In the genomic region with DNA sequence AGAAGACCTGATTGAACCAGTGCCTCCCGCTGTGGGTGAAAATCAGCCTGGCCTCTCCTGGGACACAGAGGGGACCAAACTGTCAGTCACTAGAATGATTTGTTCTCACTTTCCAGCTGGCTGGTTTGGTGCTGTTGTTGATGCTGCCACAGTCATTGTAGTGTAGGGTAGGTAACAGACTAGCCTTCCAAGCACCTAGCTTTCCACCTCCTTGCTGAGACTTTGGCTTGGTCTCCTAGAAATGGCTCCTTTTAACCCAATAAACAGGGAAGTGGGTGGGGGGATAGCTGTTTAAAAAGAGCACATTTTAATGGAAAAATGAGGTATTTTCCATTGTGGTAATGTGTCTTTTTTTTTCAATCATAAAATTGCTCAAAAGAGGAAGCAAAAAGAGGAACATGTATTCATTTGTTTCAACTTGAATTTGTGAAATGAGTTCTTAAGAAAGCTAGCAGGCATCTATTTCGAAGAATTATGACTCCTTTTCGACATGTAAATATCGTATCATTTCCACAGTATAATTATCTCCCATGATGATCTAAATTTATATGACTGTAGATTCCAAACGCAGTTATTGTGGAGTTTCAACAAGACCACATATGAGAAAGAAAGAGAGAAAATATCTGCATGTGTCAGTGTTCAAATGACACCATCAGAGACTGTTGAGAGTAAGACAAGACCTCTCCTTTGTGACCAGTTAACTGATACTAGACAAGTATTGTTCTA, we compare ENCODE assay signal across 10 cellular contexts.
DNase-seq lines count a peak whose midpoint lies in the region; ATAC-seq, FAIRE-seq and TF ChIP-seq lines count a peak whose summit lies in the region.
"Had no signal": no experiment of that assay in that cellular context is flagged by ENCODE, and none has a peak within 500 bp of the region (broad histone marks: within the 10 kb centered on the region; RNA-seq: fewer than 3 reads in every experiment).

No MANE protein-coding gene starts in this region.

- CTCF ChIA-PET in HepG2 (lab: Yijun Ruan, JAX; ENCODE audit: low intra/inter-chr PET ratio, low total read pairs): no interaction called here

- in situ Hi-C loops in HepG2 (cut with HindIII; ENCODE audit: extremely low pct_ligation_motif_present, low pct_unique_long_range_greater_than_20kb): no loop called here

- no peak overlapping the region for H3K4me2 ChIP-seq in HepG2 (ENCODE audit: low read depth, low read length)

- no peak overlapping the region for H3K27ac ChIP-seq in HepG2 (ENCODE audit: extremely low read length, insufficient read depth, low read length)

- H3K9me3 Mint-ChIP-seq in natural killer cell treated with Interleukin-12 subunit alpha and Interleukin-12 subunit beta and Interleukin-15 and Interleukin-18, amount 100 ng/mL, for 72 hours: no peaks in the 10 kb centered on the region

- peak overlapping the region in 1 of 2 donors; percentile 64 for H3K27ac Mint-ChIP-seq in natural killer cell treated with Interleukin-12 subunit alpha and Interleukin-12 subunit beta and Interleukin-15 and Interleukin-18, amount 100 ng/mL, for 72 hours

- FAIRE-seq in HepG2 (lab: Jason Lieb, UNC): no peak

- no peak for TF ChIP-seq RAD21 in HepG2 (CRISPR knock-in tag; IDR thresholded peaks at IDR 0.05)

- TF ChIP-seq POLR2A in NB4 (IDR thresholded peaks at IDR 0.05; ENCODE audit: extremely low read depth, insufficient read length) (no peak), HepG2 (IDR thresholded peaks at IDR 0.05; ENCODE audit: insufficient read depth in 1 of 2, low read depth in 2 of 2, low read length in 2 of 2) (no peak)

- H4K20me1 ChIP-seq in HepG2 (ENCODE audit: insufficient read depth, low read length): no peaks in the 10 kb centered on the region

- intact Hi-C loops in HepG2 (cut with micrococcal nuclease; ENCODE audit: unreplicated experiment): no loop called here

- H3K27me3 ChIP-seq in HepG2 (ENCODE audit: control insufficient read depth in 1 of 2, insufficient read depth in 2 of 2, low read length in 2 of 2): no peaks in the 10 kb centered on the region; a peak in 1 of 5 replicates

- POLR2A ChIA-PET in HepG2 (lab: Yijun Ruan, JAX): no interaction called here

- no TSS peak for BruUV-seq in HepG2 (replicated peaks; lab: Mats Ljungman, UMichigan)

- H3K4me1 Mint-ChIP-seq in natural killer cell treated with Interleukin-12 subunit alpha and Interleukin-12 subunit beta and Interleukin-15 and Interleukin-18, amount 100 ng/mL, for 72 hours (ENCODE audit: low read depth in 2 of 2): no peaks in the 10 kb centered on the region

- TF ChIP-seq CTCF in NB4 (IDR thresholded peaks at IDR 0.05; ENCODE audit: low read depth, low read length) (no peak), HepG2 (CRISPR knock-in tag; IDR thresholded peaks at IDR 0.05) (no peak)

- H3K36me3 ChIP-seq in HepG2 (replicated peaks in 1 of 2; ENCODE audit: control insufficient read depth in 1 of 2, insufficient read depth in 2 of 2, low read length in 2 of 2): no peaks in the 10 kb centered on the region

- ATAC-seq in GM19023 (IDR thresholded peaks at IDR 0.05; ENCODE audit: unreplicated experiment) (peak; percentile 89), HG02798 (IDR thresholded peaks at IDR 0.05; ENCODE audit: poor library complexity, unreplicated experiment) (peak; percentile 82), left lobe of liver (no peak), HepG2 (no peak)
- peak; percentile 53 to 67 for ATAC-seq in natural killer cell treated with Interleukin-12 subunit alpha and Interleukin-12 subunit beta and Interleukin-15 and Interleukin-18, amount 100 ng/mL, for 72 hours
- ATAC-seq: HCT116 had no signal

- H3K4me1 ChIP-seq in HepG2 (ENCODE audit: insufficient read depth, low read length): no peaks in the 10 kb centered on the region

- TF ChIP-seq EP300 in HepG2 (IDR thresholded peaks at IDR 0.05; ENCODE audit: low read depth in 2 of 2, low read length in 2 of 2) (no peak), HepG2 (CRISPR knock-in tag; IDR thresholded peaks at IDR 0.05; ENCODE audit: borderline replicate concordance) (no peak)

- H3K36me3 Mint-ChIP-seq in natural killer cell treated with Interleukin-12 subunit alpha and Interleukin-12 subunit beta and Interleukin-15 and Interleukin-18, amount 100 ng/mL, for 72 hours: no peaks in the 10 kb centered on the region

- under 1% methylated on average over 5 of the region's 5 CpGs for WGBS in HepG2 (ENCODE audit: low lambda C conversion rate)

- DNase-seq in NB4 (ENCODE audit: low read depth) (peak; percentile 62), left lobe of liver (ENCODE audit: low spot score) (no peak), Ammon's horn (ENCODE audit: low spot score) (no peak), HepG2 (ENCODE audit: low spot score) (no peak)
- DNase-seq in natural killer cell treated with Interleukin-12 subunit alpha and Interleukin-12 subunit beta and Interleukin-15 and Interleukin-18, amount 100 ng/mL, for 72 hours (ENCODE audit: low spot score): no peak
- no peak for DNase-seq in NK-92 treated with Interleukin-12 subunit alpha and Interleukin-12 subunit beta, amount 100 ng/mL, for 24 hours (lab: John Stamatoyannopoulos, UW)
- DNase-seq: SHP77 treated with DMSO at 0.1 percent for 48 hours had no signal

- H3K4me3 ChIP-seq in NB4 (ENCODE audit: low read depth, low read length) (peak overlapping the region; percentile 1), HepG2 (replicated peaks in 1 of 3; ENCODE audit: insufficient read depth in 1 of 3, low read depth in 2 of 3, low read length in 3 of 3) (no peak overlapping the region)

- H3K9me3 ChIP-seq in HepG2 (ENCODE audit: low read length): no peaks in the 10 kb centered on the region

- H3K79me2 ChIP-seq in HepG2 (ENCODE audit: insufficient read depth, low read length): no peaks in the 10 kb centered on the region

- no peak overlapping the region for H2AFZ ChIP-seq in HepG2 (ENCODE audit: low read length)

- no peak overlapping the region for H3K9ac ChIP-seq in HepG2 (ENCODE audit: insufficient read depth, low read depth, low read length)

- H3K4me3 Mint-ChIP-seq in natural killer cell treated with Interleukin-12 subunit alpha and Interleukin-12 subunit beta and Interleukin-15 and Interleukin-18, amount 100 ng/mL, for 72 hours: no peak overlapping the region

- H3K27me3 Mint-ChIP-seq in natural killer cell treated with Interleukin-12 subunit alpha and Interleukin-12 subunit beta and Interleukin-15 and Interleukin-18, amount 100 ng/mL, for 72 hours: peaks cover 0 to 4% of the 10 kb centered on the region in 2 donors

TF ChIP-seq in HepG2, 621 proteins besides CTCF, POLR2A, EP300 and RAD21:
- TF ChIP-seq KMT2B (CRISPR knock-in tag; IDR thresholded peaks at IDR 0.05) (no peak), ZNF878 (CRISPR knock-in tag; IDR thresholded peaks at IDR 0.05) (no peak), NR1H2 (CRISPR knock-in tag; IDR thresholded peaks at IDR 0.05; ENCODE audit: borderline replicate concordance, low read depth) (no peak), ZNF484 (CRISPR knock-in tag; IDR thresholded peaks at IDR 0.05; ENCODE audit: borderline replicate concordance, low read depth) (no peak), RBFOX2 (IDR thresholded peaks at IDR 0.05; ENCODE audit: low read depth, low read length) (no peak), MEIS1 (CRISPR knock-in tag; IDR thresholded peaks at IDR 0.05; ENCODE audit: borderline replicate concordance) (no peak), ZFP90 (CRISPR knock-in tag; IDR thresholded peaks at IDR 0.05; ENCODE audit: borderline replicate concordance) (no peak), MYPOP (CRISPR knock-in tag; IDR thresholded peaks at IDR 0.05) (no peak), ZNF354B (CRISPR knock-in tag; IDR thresholded peaks at IDR 0.05) (no peak), HNF4G (IDR thresholded peaks at IDR 0.05; ENCODE audit: borderline replicate concordance, low read depth, low read length) (no peak), HNF4G (CRISPR knock-in tag; IDR thresholded peaks at IDR 0.05; ENCODE audit: borderline replicate concordance, low read depth) (no peak), PCBP2 (optimal IDR thresholded peaks at IDR 0.05; ENCODE audit: low read depth, low read length, poor library complexity, severe bottlenecking) (no peak), ZMAT3 (CRISPR knock-in tag; conservative IDR thresholded peaks at IDR 0.05) (no peak), ZNF234 (CRISPR knock-in tag; conservative IDR thresholded peaks at IDR 0.05) (no peak), RFXANK (CRISPR knock-in tag; IDR thresholded peaks at IDR 0.05) (no peak), ASH2L (IDR thresholded peaks at IDR 0.05; ENCODE audit: insufficient read length, low read depth, low read length) (no peak), BORCS8-MEF2B (CRISPR knock-in tag; IDR thresholded peaks at IDR 0.05) (no peak)
TF ChIP-seq in HepG2: peak in this region for 0.

Comparison
In these comparisons a context has a peak if more than half of its experiments do, and no peak if none do; other contexts are left out.
1. ATAC-seq: peak in GM19023 (single experiment), HG02798 (single experiment) and natural killer cell treated with Interleukin-12 subunit alpha and Interleukin-12 subunit beta and Interleukin-15 and Interleukin-18, amount 100 ng/mL, for 72 hours (2 of 2); none in left lobe of liver (single experiment) and HepG2 (single experiment).